Comparison of ENCODE assay signal across 1 cellular context in the genomic region with DNA sequence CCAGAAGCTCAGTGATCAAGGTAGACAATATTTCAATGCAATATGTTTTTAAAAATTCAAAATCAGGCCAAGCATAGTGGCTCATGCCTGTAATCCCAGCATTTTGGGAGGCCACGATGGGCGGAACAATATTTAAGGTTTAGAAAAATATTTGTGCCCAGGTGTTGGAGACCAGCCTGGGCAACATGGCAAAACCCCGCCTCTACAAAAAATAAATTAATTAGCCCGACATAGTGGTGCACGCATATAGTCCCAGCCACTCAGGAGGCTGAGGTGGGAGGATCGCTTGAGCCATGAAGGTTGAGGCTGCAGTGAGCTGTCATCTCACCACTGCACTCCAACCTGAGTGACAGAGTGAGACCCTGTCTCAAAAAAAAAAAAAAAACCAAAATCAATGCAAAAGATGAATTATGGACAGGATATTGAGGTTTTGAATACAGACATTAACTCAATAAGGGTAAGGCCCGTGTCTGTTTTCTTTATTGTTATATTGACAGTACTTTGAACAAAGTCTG.
TF ChIP-seq lines count a peak whose summit lies in the region.

No MANE protein-coding gene starts in this region.

TF ChIP-seq in WTC11, 78 proteins besides CTCF, POLR2A, EP300 and RAD21 (continued from another document):
- TF ChIP-seq, protein P1, sequence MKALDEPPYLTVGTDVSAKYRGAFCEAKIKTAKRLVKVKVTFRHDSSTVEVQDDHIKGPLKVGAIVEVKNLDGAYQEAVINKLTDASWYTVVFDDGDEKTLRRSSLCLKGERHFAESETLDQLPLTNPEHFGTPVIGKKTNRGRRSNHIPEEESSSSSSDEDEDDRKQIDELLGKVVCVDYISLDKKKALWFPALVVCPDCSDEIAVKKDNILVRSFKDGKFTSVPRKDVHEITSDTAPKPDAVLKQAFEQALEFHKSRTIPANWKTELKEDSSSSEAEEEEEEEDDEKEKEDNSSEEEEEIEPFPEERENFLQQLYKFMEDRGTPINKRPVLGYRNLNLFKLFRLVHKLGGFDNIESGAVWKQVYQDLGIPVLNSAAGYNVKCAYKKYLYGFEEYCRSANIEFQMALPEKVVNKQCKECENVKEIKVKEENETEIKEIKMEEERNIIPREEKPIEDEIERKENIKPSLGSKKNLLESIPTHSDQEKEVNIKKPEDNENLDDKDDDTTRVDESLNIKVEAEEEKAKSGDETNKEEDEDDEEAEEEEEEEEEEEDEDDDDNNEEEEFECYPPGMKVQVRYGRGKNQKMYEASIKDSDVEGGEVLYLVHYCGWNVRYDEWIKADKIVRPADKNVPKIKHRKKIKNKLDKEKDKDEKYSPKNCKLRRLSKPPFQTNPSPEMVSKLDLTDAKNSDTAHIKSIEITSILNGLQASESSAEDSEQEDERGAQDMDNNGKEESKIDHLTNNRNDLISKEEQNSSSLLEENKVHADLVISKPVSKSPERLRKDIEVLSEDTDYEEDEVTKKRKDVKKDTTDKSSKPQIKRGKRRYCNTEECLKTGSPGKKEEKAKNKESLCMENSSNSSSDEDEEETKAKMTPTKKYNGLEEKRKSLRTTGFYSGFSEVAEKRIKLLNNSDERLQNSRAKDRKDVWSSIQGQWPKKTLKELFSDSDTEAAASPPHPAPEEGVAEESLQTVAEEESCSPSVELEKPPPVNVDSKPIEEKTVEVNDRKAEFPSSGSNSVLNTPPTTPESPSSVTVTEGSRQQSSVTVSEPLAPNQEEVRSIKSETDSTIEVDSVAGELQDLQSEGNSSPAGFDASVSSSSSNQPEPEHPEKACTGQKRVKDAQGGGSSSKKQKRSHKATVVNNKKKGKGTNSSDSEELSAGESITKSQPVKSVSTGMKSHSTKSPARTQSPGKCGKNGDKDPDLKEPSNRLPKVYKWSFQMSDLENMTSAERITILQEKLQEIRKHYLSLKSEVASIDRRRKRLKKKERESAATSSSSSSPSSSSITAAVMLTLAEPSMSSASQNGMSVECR (CRISPR knock-in tag; IDR thresholded peaks at IDR 0.05; ENCODE audit: borderline replicate concordance): no peak
- TF ChIP-seq SMAD4 (CRISPR knock-in tag; IDR thresholded peaks at IDR 0.05): no peak
- TF ChIP-seq NR1H2 (CRISPR knock-in tag; IDR thresholded peaks at IDR 0.05): no peak
- no peak for TF ChIP-seq NFYB (CRISPR knock-in tag; conservative IDR thresholded peaks at IDR 0.05; ENCODE audit: low read depth)
- no peak for TF ChIP-seq ELF4 (CRISPR knock-in tag; IDR thresholded peaks at IDR 0.05; ENCODE audit: low read depth)
TF ChIP-seq in WTC11: peak in this region for 0.
